16 cellular contexts compared by ENCODE assay signal in the genomic region with DNA sequence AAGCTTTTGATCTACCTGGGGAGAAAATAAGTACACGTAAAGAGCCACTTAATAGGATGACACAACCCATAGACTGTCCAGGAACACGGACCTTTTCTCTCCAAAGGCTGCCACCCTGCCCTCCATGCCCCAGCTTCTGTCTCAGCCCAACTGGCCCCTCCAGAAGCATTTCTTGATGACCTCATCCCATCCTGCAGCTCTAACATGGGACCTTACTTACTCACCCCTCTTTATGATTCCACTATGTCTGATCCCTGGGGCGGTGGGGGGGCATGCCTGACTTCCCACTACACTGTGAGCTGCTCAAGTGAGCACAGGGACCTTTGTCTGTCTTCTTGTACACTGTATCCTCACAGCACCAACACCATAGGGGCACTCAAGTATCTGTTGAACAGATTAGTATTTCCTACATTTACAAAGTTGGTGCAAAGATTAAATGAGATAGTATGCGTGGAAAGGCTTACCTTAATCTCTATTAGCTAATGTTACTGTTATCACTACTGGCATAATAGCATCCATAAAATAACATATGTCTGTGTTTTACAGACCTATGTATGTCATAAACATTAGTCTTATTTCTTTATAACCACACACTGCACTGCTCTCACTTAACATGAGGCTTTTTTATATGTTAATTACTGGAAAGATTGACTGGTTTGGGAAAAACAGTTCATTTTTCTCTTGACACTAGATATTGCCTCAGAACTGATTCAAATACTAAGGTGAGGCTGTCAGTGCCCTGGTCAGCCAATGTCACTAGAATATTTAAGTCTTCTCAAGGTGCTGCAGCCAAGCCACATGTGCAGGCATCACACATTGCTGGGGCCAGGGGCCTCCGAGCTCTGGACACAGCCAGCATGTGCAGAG.
DNase-seq lines count a peak whose midpoint lies in the region; ATAC-seq and TF ChIP-seq lines count a peak whose summit lies in the region.
"Had no signal": no experiment of that assay in that cellular context is flagged by ENCODE, and none has a peak within 500 bp of the region (broad histone marks: within the 10 kb centered on the region; RNA-seq: fewer than 3 reads in every experiment).

No MANE protein-coding gene starts in this region.

- H3K27me3 Mint-ChIP-seq in T-helper 1 cell treated with Interleukin-12 subunit alpha and Interleukin-12 subunit beta and Interleukin-4 antibody, amounts not matched to agents 30 μg/mL and 1 μg/mL, for 36 hours (ENCODE audit: low read depth), result no peaks in the 10 kb centered on the region
- H3K27me3 Mint-ChIP-seq in central memory CD8-positive, alpha-beta T cell, result no peaks in the 10 kb centered on the region

- no peak overlapping the region for H2AK5ac ChIP-seq in trophoblast cell (ENCODE audit: low read length)

- peak overlapping the region; percentile 26 for H3K4ac ChIP-seq in trophoblast cell (ENCODE audit: low read depth, low read length)

- H4K12ac ChIP-seq in trophoblast cell (ENCODE audit: low read depth, low read length), result no peak overlapping the region

- POLR2A ChIA-PET in HEK293 (lab: Yijun Ruan, JAX), result no interaction called here

- DNase-seq in T-helper 1 cell, result no peak
- no peak for DNase-seq in central memory CD8-positive, alpha-beta T cell (ENCODE audit: low spot score in 2 of 2)
- no peak for DNase-seq in trophoblast cell
- no peak for DNase-seq in G401 (ENCODE audit: low spot score)
- DNase-seq in AG20443 (ENCODE audit: low spot score), result no peak
- DNase-seq: Caco-2, heart right ventricle, left ventricle myocardium superior, spleen had no signal

- ATAC-seq in central memory CD8-positive, alpha-beta T cell (replicated peaks; ENCODE audit: extremely low read depth, poor library complexity, severe bottlenecking), result no peak
- no peak for ATAC-seq in HG03571 (IDR thresholded peaks at IDR 0.05; ENCODE audit: unreplicated experiment)

- peaks cover 50% of the 10 kb centered on the region for H3K4me1 Mint-ChIP-seq in T-helper 1 cell treated with Interleukin-12 subunit alpha and Interleukin-12 subunit beta and Interleukin-4 antibody, amounts not matched to agents 30 μg/mL and 1 μg/mL, for 36 hours (ENCODE audit: low read depth)
- H3K4me1 Mint-ChIP-seq in central memory CD8-positive, alpha-beta T cell, result peaks cover 76% of the 10 kb centered on the region

- H3K23ac ChIP-seq in trophoblast cell (ENCODE audit: low read length), result no peak overlapping the region

- no peaks in the 10 kb centered on the region for H3K36me3 ChIP-seq in HEK293 (ENCODE audit: control insufficient read depth in 2 of 2, insufficient read depth in 1 of 2, low read length in 2 of 2)
- no peaks in the 10 kb centered on the region for H3K36me3 ChIP-seq in trophoblast cell (ENCODE audit: control insufficient read depth in 1 of 2, insufficient read depth in 2 of 2, low read length in 2 of 2)
- H3K36me3 ChIP-seq: upper lobe of left lung had no signal

- H3K4me2 ChIP-seq in trophoblast cell (ENCODE audit: low read length), result no peak overlapping the region

- no peak overlapping the region for H3K9ac ChIP-seq in trophoblast cell (ENCODE audit: low read length)

- peaks cover 12% of the 10 kb centered on the region for H3K79me1 ChIP-seq in trophoblast cell (ENCODE audit: low read length)

- H3K9me3 ChIP-seq in HEK293 (ENCODE audit: control insufficient read depth, insufficient read depth, low read depth, low read length), result no peaks in the 10 kb centered on the region
- no peaks in the 10 kb centered on the region for H3K9me3 ChIP-seq in trophoblast cell (ENCODE audit: insufficient read depth, low read depth, low read length)
- H3K9me3 ChIP-seq: Caco-2, heart right ventricle, spleen, upper lobe of left lung had no signal

- peak overlapping the region; percentile 1 for H3K18ac ChIP-seq in trophoblast cell (ENCODE audit: low read length)

- H2BK5ac ChIP-seq in trophoblast cell (ENCODE audit: low read depth, low read length, poor library complexity), result peak overlapping the region; percentile 16

- no CpG with 5 or more reads among the region's 5 CpGs for WGBS in trophoblast cell (ENCODE audit: extremely low coverage, insufficient coverage, insufficient read length)

- no peak overlapping the region for H4K8ac ChIP-seq in trophoblast cell (ENCODE audit: low read depth, low read length)

- H2BK120ac ChIP-seq in trophoblast cell (ENCODE audit: insufficient read depth, low read length, poor library complexity), result peak overlapping the region; percentile 5

- CTCF ChIA-PET in HEK293 (lab: Yijun Ruan, JAX), result interaction anchor here (0.6 kb wide), 1 partner anchor 1376 kb away, joined by 5 read pairs; no protein-coding TSS in a partner anchor

- H3K9me3 Mint-ChIP-seq in T-helper 1 cell treated with Interleukin-12 subunit alpha and Interleukin-12 subunit beta and Interleukin-4 antibody, amounts not matched to agents 30 μg/mL and 1 μg/mL, for 36 hours, result peaks cover 4% of the 10 kb centered on the region
- H3K9me3 Mint-ChIP-seq in central memory CD8-positive, alpha-beta T cell, result no peaks in the 10 kb centered on the region
- H3K9me3 Mint-ChIP-seq: neural crest cell had no signal

- peaks cover 5% of the 10 kb centered on the region for H3K4me1 ChIP-seq in HEK293 (ENCODE audit: control insufficient read depth, insufficient read depth, low read length)
- peaks cover 25 to 34% of the 10 kb centered on the region in 2 experiments for H3K4me1 ChIP-seq in trophoblast cell (ENCODE audit: control insufficient read depth in 1 of 2, insufficient read depth in 2 of 2, low read length in 2 of 2)

- H4K91ac ChIP-seq in trophoblast cell (ENCODE audit: low read depth, low read length), result peak overlapping the region; percentile 9

- H3K36me3 Mint-ChIP-seq in T-helper 1 cell treated with Interleukin-12 subunit alpha and Interleukin-12 subunit beta and Interleukin-4 antibody, amounts not matched to agents 30 μg/mL and 1 μg/mL, for 36 hours (ENCODE audit: low read depth), result peaks cover 6% of the 10 kb centered on the region
- H3K36me3 Mint-ChIP-seq in central memory CD8-positive, alpha-beta T cell (ENCODE audit: insufficient read depth), result peaks cover 6% of the 10 kb centered on the region

- H2AFZ ChIP-seq in trophoblast cell (ENCODE audit: insufficient read depth, low read length, poor library complexity), result no peak overlapping the region

- no peaks in the 10 kb centered on the region for H3K27me3 ChIP-seq in trophoblast cell (ENCODE audit: insufficient read depth, low read length)
- H3K27me3 ChIP-seq: heart right ventricle, spleen, upper lobe of left lung had no signal

- H3K27ac ChIP-seq in HEK293 (ENCODE audit: extremely low read depth, low read depth, low read length), result no peak overlapping the region
- no peak overlapping the region for H3K27ac ChIP-seq in trophoblast cell (ENCODE audit: low read depth, low read length)
- H3K27ac ChIP-seq: 22Rv1 had no signal

- peaks cover 14% of the 10 kb centered on the region for H3K79me2 ChIP-seq in trophoblast cell (ENCODE audit: control insufficient read depth, insufficient read depth, low read length, poor library complexity)

- H3K27ac Mint-ChIP-seq in T-helper 1 cell treated with Interleukin-12 subunit alpha and Interleukin-12 subunit beta and Interleukin-4 antibody, amounts not matched to agents 30 μg/mL and 1 μg/mL, for 36 hours, result peak overlapping the region; percentile 35
- H3K27ac Mint-ChIP-seq in central memory CD8-positive, alpha-beta T cell (ENCODE audit: low read depth), result peak overlapping the region; percentile 81
- H3K27ac Mint-ChIP-seq: brain had no signal

- TF ChIP-seq CTCF in HEK293 (tag by site-specific recombination; IDR thresholded peaks at IDR 0.05), result no peak

- no peak overlapping the region for H3K4me3 ChIP-seq in HEK293 (ENCODE audit: low read depth, low read length)
- H3K4me3 ChIP-seq in trophoblast cell (ENCODE audit: low read depth, low read length), result no peak overlapping the region
- H3K4me3 ChIP-seq: upper lobe of left lung had no signal

- H2BK12ac ChIP-seq in trophoblast cell (ENCODE audit: low read length), result peak overlapping the region; percentile 1

- in situ Hi-C loops in G401 (cut with HindIII; ENCODE audit: low sequenced_read_pairs), result no loop called here

- H3K14ac ChIP-seq in trophoblast cell (ENCODE audit: low read length), result peak overlapping the region; percentile 0

- H3K4me3 Mint-ChIP-seq in T-helper 1 cell treated with Interleukin-12 subunit alpha and Interleukin-12 subunit beta and Interleukin-4 antibody, amounts not matched to agents 30 μg/mL and 1 μg/mL, for 36 hours, result peak overlapping the region; percentile 18
- peak overlapping the region; percentile 14 for H3K4me3 Mint-ChIP-seq in central memory CD8-positive, alpha-beta T cell
- H3K4me3 Mint-ChIP-seq: brain, neural crest cell had no signal

TF ChIP-seq in HEK293, 187 proteins besides CTCF, POLR2A, EP300 and RAD21 (continues in another document):
- TF ChIP-seq, protein P1, sequence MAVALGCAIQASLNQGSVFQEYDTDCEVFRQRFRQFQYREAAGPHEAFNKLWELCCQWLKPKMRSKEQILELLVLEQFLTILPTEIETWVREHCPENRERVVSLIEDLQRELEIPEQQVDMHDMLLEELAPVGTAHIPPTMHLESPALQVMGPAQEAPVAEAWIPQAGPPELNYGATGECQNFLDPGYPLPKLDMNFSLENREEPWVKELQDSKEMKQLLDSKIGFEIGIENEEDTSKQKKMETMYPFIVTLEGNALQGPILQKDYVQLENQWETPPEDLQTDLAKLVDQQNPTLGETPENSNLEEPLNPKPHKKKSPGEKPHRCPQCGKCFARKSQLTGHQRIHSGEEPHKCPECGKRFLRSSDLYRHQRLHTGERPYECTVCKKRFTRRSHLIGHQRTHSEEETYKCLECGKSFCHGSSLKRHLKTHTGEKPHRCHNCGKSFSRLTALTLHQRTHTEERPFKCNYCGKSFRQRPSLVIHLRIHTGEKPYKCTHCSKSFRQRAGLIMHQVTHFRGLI (tag by site-specific recombination; IDR thresholded peaks at IDR 0.05), result peak; percentile 90
- TF ChIP-seq SP7 (tag by site-specific recombination; IDR thresholded peaks at IDR 0.05) (peak; percentile 46; the same call in 1 of the 2 replicates), ZNF221 (tag by site-specific recombination; IDR thresholded peaks at IDR 0.05; ENCODE audit: borderline replicate concordance) (no peak)
- TF ChIP-seq, protein P2, sequence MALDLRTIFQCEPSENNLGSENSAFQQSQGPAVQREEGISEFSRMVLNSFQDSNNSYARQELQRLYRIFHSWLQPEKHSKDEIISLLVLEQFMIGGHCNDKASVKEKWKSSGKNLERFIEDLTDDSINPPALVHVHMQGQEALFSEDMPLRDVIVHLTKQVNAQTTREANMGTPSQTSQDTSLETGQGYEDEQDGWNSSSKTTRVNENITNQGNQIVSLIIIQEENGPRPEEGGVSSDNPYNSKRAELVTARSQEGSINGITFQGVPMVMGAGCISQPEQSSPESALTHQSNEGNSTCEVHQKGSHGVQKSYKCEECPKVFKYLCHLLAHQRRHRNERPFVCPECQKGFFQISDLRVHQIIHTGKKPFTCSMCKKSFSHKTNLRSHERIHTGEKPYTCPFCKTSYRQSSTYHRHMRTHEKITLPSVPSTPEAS (tag by site-specific recombination; IDR thresholded peaks at IDR 0.05), result no peak
